In the genomic region with DNA sequence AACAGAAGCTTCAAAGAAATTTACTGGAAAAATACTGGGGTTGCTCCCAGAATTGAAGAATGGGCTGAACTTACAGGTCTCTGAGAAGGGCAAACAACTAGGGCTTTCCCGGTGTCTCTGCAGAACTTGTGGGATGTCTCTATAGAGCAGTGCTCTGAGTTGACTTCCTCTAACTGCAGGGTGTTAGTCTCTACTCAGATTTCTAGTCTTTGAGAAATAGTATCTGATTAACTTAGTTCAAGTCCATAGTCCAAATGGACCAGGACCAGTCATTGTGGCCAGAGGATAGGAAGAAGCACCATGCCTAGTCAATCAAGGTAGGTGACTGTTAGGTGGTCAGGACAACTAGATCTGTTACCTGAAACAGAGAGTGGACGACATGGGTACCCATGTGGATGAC, we compare ENCODE assay signal across 15 cellular contexts. TPM values are rescaled to one million over a fixed set of nuclear protein-coding genes. Genes with fewer than 3 reads are reported as not detected.
DNase-seq lines count a peak whose midpoint lies in the region; ATAC-seq and TF ChIP-seq lines count a peak whose summit lies in the region.
"Had no signal": no experiment of that assay in that cellular context is flagged by ENCODE, and none has a peak within 500 bp of the region (broad histone marks: within the 10 kb centered on the region; RNA-seq: fewer than 3 reads in every experiment).

No MANE protein-coding gene starts in this region.

- CTCF ChIA-PET in Caco-2 (lab: Charles Lee) = no interaction called here

- H3K9me3 ChIP-seq in ascending aorta (no peaks in the 10 kb centered on the region), subcutaneous abdominal adipose tissue (ENCODE audit: control insufficient read depth in 5 of 5, low read length in 5 of 5) (no peaks in the 10 kb centered on the region), WERI-Rb-1 (ENCODE audit: severe bottlenecking) (no peaks in the 10 kb centered on the region), Caco-2 (peaks cover 3% of the 10 kb centered on the region; the same call in 1 of the 2 replicates)

- H3K4me1 ChIP-seq in ascending aorta (peaks cover 0 to 8% of the 10 kb centered on the region in 2 donors), subcutaneous abdominal adipose tissue (ENCODE audit: control insufficient read depth in 5 of 5, insufficient read depth in 5 of 5, low read length in 5 of 5) (peaks cover 7 to 37% (median 33%) of the 10 kb centered on the region in 5 donors), Caco-2 (peaks cover 28% of the 10 kb centered on the region)

- H3K36me3 ChIP-seq in ascending aorta (no peaks in the 10 kb centered on the region), subcutaneous abdominal adipose tissue (ENCODE audit: control insufficient read depth in 5 of 5, insufficient read depth in 5 of 5, low read length in 5 of 5) (no peaks in the 10 kb centered on the region), WERI-Rb-1 (no peaks in the 10 kb centered on the region), Caco-2 (ENCODE audit: control insufficient read depth, insufficient read depth, low read length) (no peaks in the 10 kb centered on the region)
- H3K36me3 ChIP-seq: neural progenitor cell had no signal

- H3K9ac ChIP-seq in subcutaneous abdominal adipose tissue (ENCODE audit: low read length in 5 of 5) = no peak overlapping the region
- H3K9ac ChIP-seq: neural progenitor cell had no signal

- TF ChIP-seq CTCF in ascending aorta (IDR thresholded peaks at IDR 0.05) = no peak
- TF ChIP-seq CTCF in WERI-Rb-1 (IDR thresholded peaks at IDR 0.05; ENCODE audit: low read depth, low read length) = no peak
- TF ChIP-seq CTCF in Caco-2 (IDR thresholded peaks at IDR 0.05; ENCODE audit: insufficient read depth in 1 of 2, low read depth in 1 of 2, low read length in 1 of 2, severe bottlenecking in 1 of 2, unreplicated experiment in 1 of 2) = no peak

- H3K27ac Mint-ChIP-seq in activated naive CD8-positive, alpha-beta T cell = peak overlapping the region; percentile 17
- H3K27ac Mint-ChIP-seq in activated naive CD8-positive, alpha-beta T cell treated with anti-CD3 and anti-CD28 coated beads for 36 hours = no peak overlapping the region
- H3K27ac Mint-ChIP-seq in memory B cell (peak overlapping the region; percentile 93), Caco-2 (ENCODE audit: unreplicated experiment) (no peak overlapping the region)
- H3K27ac Mint-ChIP-seq: neural progenitor cell had no signal

- H3K4me3 Mint-ChIP-seq in activated naive CD8-positive, alpha-beta T cell = no peak overlapping the region
- no peak overlapping the region for H3K4me3 Mint-ChIP-seq in activated naive CD8-positive, alpha-beta T cell treated with anti-CD3 and anti-CD28 coated beads for 36 hours
- H3K4me3 Mint-ChIP-seq in memory B cell (peak overlapping the region; percentile 7), Caco-2 (ENCODE audit: unreplicated experiment) (no peak overlapping the region)
- H3K4me3 Mint-ChIP-seq: activated naive CD8-positive, alpha-beta T cell treated with anti-CD3 and anti-CD28 coated beads, Interleukin-2, amount 50 U/mL, for 24 hours; neural progenitor cell had no signal

- intact Hi-C loops in ascending aorta (cut with DNase I) (loop anchor here (5.0 to 10.0 kb wide), 3 partner anchors 185 to 363 kb away; no protein-coding TSS in a partner anchor), Caco-2 (cut with micrococcal nuclease; ENCODE audit: unreplicated experiment) (no loop called here)

- H3K4me1 Mint-ChIP-seq in activated naive CD8-positive, alpha-beta T cell (ENCODE audit: low read depth) = peaks cover 8% of the 10 kb centered on the region
- H3K4me1 Mint-ChIP-seq in activated naive CD8-positive, alpha-beta T cell treated with anti-CD3 and anti-CD28 coated beads for 36 hours = peaks cover 14% of the 10 kb centered on the region
- H3K4me1 Mint-ChIP-seq in memory B cell (peaks cover 30% of the 10 kb centered on the region), Caco-2 (ENCODE audit: low read depth, unreplicated experiment) (peaks cover 22% of the 10 kb centered on the region)

- no peak for ATAC-seq in memory B cell (ENCODE audit: low read depth)
- ATAC-seq: activated naive CD8-positive, alpha-beta T cell treated with anti-CD3 and anti-CD28 coated beads, Interleukin-2, amount 50 U/mL, for 24 hours; HCT116 had no signal

- H3K27ac ChIP-seq in ascending aorta (peak overlapping the region; percentile 0 to 3), subcutaneous abdominal adipose tissue (ENCODE audit: low read depth, low read length) (peak overlapping the region; percentile 96), WERI-Rb-1 (no peak overlapping the region)
- H3K27ac ChIP-seq: neural progenitor cell, PC-9 had no signal

- no peaks in the 10 kb centered on the region for H3K36me3 Mint-ChIP-seq in activated naive CD8-positive, alpha-beta T cell
- no peaks in the 10 kb centered on the region for H3K36me3 Mint-ChIP-seq in activated naive CD8-positive, alpha-beta T cell treated with anti-CD3 and anti-CD28 coated beads for 36 hours
- H3K36me3 Mint-ChIP-seq in memory B cell (no peaks in the 10 kb centered on the region), Caco-2 (ENCODE audit: insufficient read depth, unreplicated experiment) (no peaks in the 10 kb centered on the region)
- H3K36me3 Mint-ChIP-seq: neural progenitor cell had no signal

- POLR2A ChIA-PET in Caco-2 (lab: Charles Lee) = no interaction called here

- no peaks in the 10 kb centered on the region for H3K9me3 Mint-ChIP-seq in activated naive CD8-positive, alpha-beta T cell (ENCODE audit: low read depth)
- H3K9me3 Mint-ChIP-seq in activated naive CD8-positive, alpha-beta T cell treated with anti-CD3 and anti-CD28 coated beads for 36 hours = no peaks in the 10 kb centered on the region
- H3K9me3 Mint-ChIP-seq in memory B cell = no peaks in the 10 kb centered on the region
- no peaks in the 10 kb centered on the region for H3K9me3 Mint-ChIP-seq in Caco-2 (ENCODE audit: unreplicated experiment)
- H3K9me3 Mint-ChIP-seq: activated naive CD8-positive, alpha-beta T cell treated with anti-CD3 and anti-CD28 coated beads, Interleukin-2, amount 50 U/mL, for 24 hours; neural progenitor cell had no signal

- no peaks in the 10 kb centered on the region for H3K27me3 Mint-ChIP-seq in activated naive CD8-positive, alpha-beta T cell
- H3K27me3 Mint-ChIP-seq in activated naive CD8-positive, alpha-beta T cell treated with anti-CD3 and anti-CD28 coated beads for 36 hours = no peaks in the 10 kb centered on the region
- H3K27me3 Mint-ChIP-seq in memory B cell (no peaks in the 10 kb centered on the region), Caco-2 (ENCODE audit: insufficient read depth, unreplicated experiment) (no peaks in the 10 kb centered on the region)
- H3K27me3 Mint-ChIP-seq: activated naive CD8-positive, alpha-beta T cell treated with anti-CD3 and anti-CD28 coated beads, Interleukin-2, amount 50 U/mL, for 24 hours had no signal

- BruUV-seq in Caco-2 (replicated peaks; lab: Mats Ljungman, UMichigan) = no TSS peak

- DNase-seq in activated naive CD8-positive, alpha-beta T cell treated with anti-CD3 and anti-CD28 coated beads for 36 hours = no peak
- DNase-seq in ascending aorta (ENCODE audit: low spot score in 2 of 2) (no peak), memory B cell (ENCODE audit: low spot score in 2 of 2) (no peak), NCI-H524 (lab: John Stamatoyannopoulos, UW) (no peak), WERI-Rb-1 (no peak), Caco-2 (no peak)
- DNase-seq: activated naive CD8-positive, alpha-beta T cell treated with anti-CD3 and anti-CD28 coated beads, Interleukin-2, amount 50 U/mL, for 24 hours; NCI-H1048; NCI-H446; PC-9 had no signal

- H3K4me3 ChIP-seq in ascending aorta (no peak overlapping the region), subcutaneous abdominal adipose tissue (ENCODE audit: low read depth in 1 of 5, low read length in 5 of 5) (no peak overlapping the region), WERI-Rb-1 (ENCODE audit: low read depth, low read length) (no peak overlapping the region), Caco-2 (ENCODE audit: low read depth, low read length) (no peak overlapping the region)
- H3K4me3 ChIP-seq: coronary artery, neural progenitor cell, PC-9 had no signal

- H3K27me3 ChIP-seq in ascending aorta (no peaks in the 10 kb centered on the region), subcutaneous abdominal adipose tissue (ENCODE audit: control insufficient read depth in 5 of 5, insufficient read depth in 4 of 5, low read length in 5 of 5) (no peaks in the 10 kb centered on the region), WERI-Rb-1 (ENCODE audit: insufficient read depth, low read depth, severe bottlenecking) (no peaks in the 10 kb centered on the region), Caco-2 (replicated peaks; ENCODE audit: control insufficient read depth, insufficient read depth, low read length) (no peaks in the 10 kb centered on the region)
- H3K27me3 ChIP-seq: neural progenitor cell had no signal

RNA-seq across cellular contexts. Expression of a gene that starts 45.8 kb away (rescaled TPM):
- total RNA-seq in activated naive CD8-positive, alpha-beta T cell treated with anti-CD3 and anti-CD28 coated beads for 36 hours = 10 to 100 TPM; 39.6 to 44.9 TPM
- total RNA-seq in ascending aorta (39.8 TPM), Caco-2 (2022) (67.2 and 75.2 TPM in 2 replicates)

Comparison
In these comparisons a context has a peak if more than half of its experiments do, and no peak if none do; other contexts are left out.
1. H3K27ac Mint-ChIP-seq: peak in activated naive CD8-positive, alpha-beta T cell (single experiment) and memory B cell (single experiment); none in activated naive CD8-positive, alpha-beta T cell treated with anti-CD3 and anti-CD28 coated beads for 36 hours (single experiment) and Caco-2 (single experiment).